In the genomic region with DNA sequence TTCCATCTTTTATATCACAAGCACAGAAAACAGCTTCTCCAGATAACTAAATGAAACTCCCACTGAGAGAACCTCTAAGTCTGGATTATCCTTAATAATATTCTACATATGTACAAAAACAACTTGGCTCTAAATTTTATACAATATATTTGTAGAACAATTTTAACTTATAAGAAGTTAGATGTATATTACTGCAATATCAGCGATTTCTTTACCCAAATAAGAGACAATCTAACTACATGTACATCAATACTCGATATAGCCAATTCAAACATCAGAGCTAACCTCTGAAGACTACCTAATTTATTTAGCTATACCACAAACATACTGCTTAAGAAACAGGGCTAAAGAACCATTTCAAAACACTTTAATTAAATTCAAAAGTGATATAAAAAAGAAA, we compare ENCODE assay signal across 7 cellular contexts.
"Had no signal": no experiment of that assay in that cellular context is flagged by ENCODE, and none has a peak within 500 bp of the region (broad histone marks: within the 10 kb centered on the region; RNA-seq: fewer than 3 reads in every experiment).

No MANE protein-coding gene starts in this region.

- H3K4me3 ChIP-seq: GM23338, HAP-1 had no signal

- H2AFZ ChIP-seq: GM23338 had no signal

- H3K9me3 ChIP-seq: HAP-1 had no signal

- DNase-seq: H7, HFFc6, KG1 had no signal

- ATAC-seq: GM23338, HCT116 had no signal

- H3K4me2 ChIP-seq: GM23338 had no signal

- H3K4me1 ChIP-seq: HAP-1 had no signal

- H3K27ac ChIP-seq: HL-60 had no signal
